Comparison of ENCODE assay signal across 9 cellular contexts in genomic region chr10:124705021-124705740, GRCh38. TPM values are rescaled to one million over a fixed set of nuclear protein-coding genes. Genes with fewer than 3 reads are reported as not detected.
DNase-seq lines count a peak whose midpoint lies in the region; ATAC-seq, FAIRE-seq and TF ChIP-seq lines count a peak whose summit lies in the region.
"Had no signal": no experiment of that assay in that cellular context is flagged by ENCODE, and none has a peak within 500 bp of the region (broad histone marks: within the 10 kb centered on the region; RNA-seq: fewer than 3 reads in every experiment).

No MANE protein-coding gene starts in this region.

- CTCF ChIA-PET in CD4-positive, alpha-beta T cell (lab: Charles Lee): interaction anchor here (0.7 to 7.8 kb wide), 10 partner anchors 9 to 73 kb away, joined by 3 to 58 read pairs (median 4); partner anchors contain the start of gene FAM53B

- H3K4me1 ChIP-seq in neuronal stem cell (ENCODE audit: control insufficient read depth in 2 of 2, insufficient read depth in 1 of 2, low read depth in 1 of 2, low read length in 2 of 2): peaks cover 11 to 22% of the 10 kb centered on the region in 2 donors
- peaks cover 27 to 29% of the 10 kb centered on the region in 2 donors for H3K4me1 ChIP-seq in small intestine (ENCODE audit: control insufficient read depth in 2 of 2, insufficient read depth in 1 of 2, low read depth in 1 of 2, low read length in 1 of 2)

- DNase-seq in CD4-positive, alpha-beta T cell: no peak
- DNase-seq in caudate nucleus (lab: John Stamatoyannopoulos, UW): peak in 5 of 61 donors; percentile 33 to 44 (median 34)
- DNase-seq in neuronal stem cell (ENCODE audit: low spot score): no peak
- DNase-seq in T1000 (lab: John Stamatoyannopoulos, UW): no peak
- DNase-seq in RCC 7860 (ENCODE audit: low spot score): no peak
- no peak for DNase-seq in small intestine
- no peak for DNase-seq in NCI-H226
- DNase-seq: NCI-H1105 had no signal

- no peaks in the 10 kb centered on the region for H3K9me3 Mint-ChIP-seq in CD4-positive, alpha-beta T cell
- H3K9me3 Mint-ChIP-seq in IgD-negative memory B cell: no peaks in the 10 kb centered on the region

- no peak overlapping the region for H3K4me2 ChIP-seq in neuronal stem cell (ENCODE audit: insufficient read depth, low read length, poor library complexity, severe bottlenecking)

- peaks cover 52% of the 10 kb centered on the region for H3K36me3 Mint-ChIP-seq in CD4-positive, alpha-beta T cell (ENCODE audit: low read depth)
- H3K36me3 Mint-ChIP-seq in IgD-negative memory B cell: peaks cover 10% of the 10 kb centered on the region

- H3K27ac Mint-ChIP-seq in CD4-positive, alpha-beta T cell: peak overlapping the region; percentile 91
- H3K27ac Mint-ChIP-seq in IgD-negative memory B cell: peak overlapping the region; percentile 87 to 97 (median 97)

- no peaks in the 10 kb centered on the region for H3K27me3 Mint-ChIP-seq in CD4-positive, alpha-beta T cell
- H3K27me3 Mint-ChIP-seq in IgD-negative memory B cell: no peaks in the 10 kb centered on the region

- peaks cover 99% of the 10 kb centered on the region for H3K4me1 Mint-ChIP-seq in CD4-positive, alpha-beta T cell (ENCODE audit: low read depth)
- peaks cover 68 to 88% (median 70%) of the 10 kb centered on the region in 3 donors for H3K4me1 Mint-ChIP-seq in IgD-negative memory B cell

- peaks cover 2% of the 10 kb centered on the region for H3K79me1 ChIP-seq in neuronal stem cell (ENCODE audit: low read depth, low read length)

- POLR2A ChIA-PET in CD4-positive, alpha-beta T cell (lab: Charles Lee): interaction anchor here (0.9 to 10.2 kb wide), 6 partner anchors 11 to 36 kb away, joined by 3 to 133 read pairs (median 4); no protein-coding TSS in a partner anchor

- H2BK5ac ChIP-seq in neuronal stem cell (ENCODE audit: low read length): no peak overlapping the region

- H2BK120ac ChIP-seq in neuronal stem cell (ENCODE audit: low read depth, low read length): no peak overlapping the region

- H3K4me3 ChIP-seq in neuronal stem cell (ENCODE audit: low read length in 2 of 2) (no peak overlapping the region), small intestine (ENCODE audit: low read depth in 1 of 2, low read length in 2 of 2) (no peak overlapping the region)

- no peak for FAIRE-seq in RCC 7860 (lab: Jason Lieb, UNC)
- no peak for FAIRE-seq in small intestine (lab: Jason Lieb, UNC)

- no peak overlapping the region for H2BK15ac ChIP-seq in neuronal stem cell (ENCODE audit: low read length)

- no peak overlapping the region for H3K4me3 Mint-ChIP-seq in CD4-positive, alpha-beta T cell
- peak overlapping the region in 2 of 4 donors; percentile 60 to 92 for H3K4me3 Mint-ChIP-seq in IgD-negative memory B cell

- no peak overlapping the region for H2AK5ac ChIP-seq in neuronal stem cell (ENCODE audit: low read depth, low read length)

- no peak overlapping the region for H3K14ac ChIP-seq in neuronal stem cell (ENCODE audit: low read length)

- peak overlapping the region; percentile 15 for H3K18ac ChIP-seq in neuronal stem cell (ENCODE audit: low read length)

- intact Hi-C loops in CD4-positive, alpha-beta T cell (cut with DNase I, micrococcal nuclease): loop anchor here (2.0 to 5.0 kb wide), 2 partner anchors 37 to 50 kb away; partner anchors contain the start of gene FAM53B (in 1 of the 2)

- no CpG with 5 or more reads among the region's 13 CpGs for WGBS in neuronal stem cell (ENCODE audit: extremely low coverage in 2 of 2, insufficient read length in 2 of 2, insufficient replicate concordance in 1 of 2), 2 donors
- 75 to 83% (median 78%) methylated on average over 13 of the region's 13 CpGs for WGBS in small intestine, 3 donors

- H3K9me3 ChIP-seq in CD4-positive, alpha-beta T cell (ENCODE audit: control insufficient read depth, low read length): no peaks in the 10 kb centered on the region
- H3K9me3 ChIP-seq in neuronal stem cell (replicated peaks in 1 of 2; ENCODE audit: control insufficient read depth in 2 of 2, insufficient read depth in 1 of 2, low read depth in 1 of 2, low read length in 2 of 2): no peaks in the 10 kb centered on the region
- no peaks in the 10 kb centered on the region for H3K9me3 ChIP-seq in small intestine (ENCODE audit: control insufficient read depth, low read depth)

- H2BK12ac ChIP-seq in neuronal stem cell (ENCODE audit: low read length): no peak overlapping the region

- peak overlapping the region; percentile 30 for H3K27ac ChIP-seq in CD4-positive, alpha-beta T cell (ENCODE audit: low read depth, low read length)
- peak overlapping the region; percentile 99 for H3K27ac ChIP-seq in caudate nucleus (ENCODE audit: low read depth, low read length)
- no peak overlapping the region for H3K27ac ChIP-seq in neuronal stem cell (replicated peaks; ENCODE audit: low read length)
- peak overlapping the region in 1 of 2 donors; percentile 65 for H3K27ac ChIP-seq in small intestine (ENCODE audit: low read depth in 1 of 2, low read length in 1 of 2)

- H4K91ac ChIP-seq in neuronal stem cell (ENCODE audit: low read depth, low read length, poor library complexity): no peak overlapping the region

- H3K9ac ChIP-seq in neuronal stem cell (ENCODE audit: low read depth, low read length, poor library complexity): peak overlapping the region; percentile 5

- TF ChIP-seq CTCF in CD4-positive, alpha-beta T cell (IDR thresholded peaks at IDR 0.05): no peak

- no peak for ATAC-seq in CD4-positive, alpha-beta T cell (ENCODE audit: poor library complexity)

- H2AFZ ChIP-seq in neuronal stem cell (ENCODE audit: low read length): no peak overlapping the region

- no peak overlapping the region for H4K8ac ChIP-seq in neuronal stem cell (ENCODE audit: low read depth, low read length)

- H3K36me3 ChIP-seq in neuronal stem cell (replicated peaks in 1 of 2; ENCODE audit: control insufficient read depth in 2 of 2, insufficient read depth in 2 of 2, low read length in 2 of 2) (peaks cover 21 to 65% of the 10 kb centered on the region in 2 donors), small intestine (ENCODE audit: control insufficient read depth in 2 of 2, insufficient read depth in 2 of 2, low read length in 2 of 2) (peaks cover 0 to 5% of the 10 kb centered on the region in 2 donors)

- no peak overlapping the region for H3K4ac ChIP-seq in neuronal stem cell (ENCODE audit: low read length)

- no peaks in the 10 kb centered on the region for H3K27me3 ChIP-seq in CD4-positive, alpha-beta T cell (ENCODE audit: control insufficient read depth, insufficient read depth, low read length)
- H3K27me3 ChIP-seq in neuronal stem cell (ENCODE audit: control insufficient read depth in 3 of 3, insufficient read depth in 3 of 3, low read depth in 1 of 3, low read length in 3 of 3) (no peaks in the 10 kb centered on the region), small intestine (ENCODE audit: control insufficient read depth in 2 of 2, insufficient read depth in 2 of 2, low read length in 2 of 2) (no peaks in the 10 kb centered on the region)

- no peak overlapping the region for H3K23ac ChIP-seq in neuronal stem cell (ENCODE audit: low read depth, low read length, poor library complexity)

RNA-seq across cellular contexts. Expression of gene FAM53B, which starts 39.0 kb away (rescaled TPM):
- 10 to 100 TPM; 32.9 to 33.6 TPM for total RNA-seq in CD4-positive, alpha-beta T cell
- polyA plus RNA-seq in IgD-negative memory B cell (48.9 TPM), small intestine (10 to 100 TPM; 15.1 to 30.2 (median 18.8) TPM)
- polyA plus RNA-seq in neuronal stem cell (2013, experiment 1 of 2): 15.1 TPM
- 15.7 TPM for polyA plus RNA-seq in neuronal stem cell (2013, experiment 2 of 2)
